27 cellular contexts compared by ENCODE assay signal in the genomic region with DNA sequence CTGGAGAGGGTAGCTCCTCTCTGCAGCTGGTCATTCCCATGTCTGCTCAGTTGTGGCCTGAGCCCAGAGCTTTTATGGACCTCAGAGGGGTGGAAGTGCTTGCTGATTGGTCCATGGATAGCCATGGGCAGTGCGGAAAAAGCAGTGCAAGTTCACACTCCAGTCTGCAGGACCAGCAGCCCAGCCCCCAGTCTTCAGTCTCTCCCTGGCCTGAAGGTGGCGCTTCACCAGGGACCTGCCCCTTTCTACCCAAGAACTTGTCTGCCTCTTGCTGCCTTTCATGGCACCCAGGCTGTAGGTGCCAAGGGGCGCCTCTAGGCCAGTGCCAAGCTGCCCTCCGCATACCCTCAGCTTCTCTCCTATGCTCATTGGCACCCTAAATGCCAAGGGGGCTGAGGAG.
A peak's percentile ranks its signal among the peaks of the same experiment; 100 is the strongest.
DNase-seq lines count a peak whose midpoint lies in the region; ATAC-seq, FAIRE-seq and TF ChIP-seq lines count a peak whose summit lies in the region.
"Had no signal": no experiment of that assay in that cellular context is flagged by ENCODE, and none has a peak within 500 bp of the region (broad histone marks: within the 10 kb centered on the region; RNA-seq: fewer than 3 reads in every experiment).

No MANE protein-coding gene starts in this region.

- H3K23ac ChIP-seq in H1 (ENCODE audit: insufficient read length) = no peak overlapping the region
- H3K23ac ChIP-seq in neuronal stem cell (ENCODE audit: low read depth, low read length, poor library complexity) = peak overlapping the region; percentile 14

- DNase-seq in DMS53 (lab: John Stamatoyannopoulos, UW) (peak; percentile 8), DMS53 treated with DMSO at 0.1 percent for 48 hours (lab: John Stamatoyannopoulos, UW; ENCODE audit: unreplicated experiment) (no peak), H1 (ENCODE audit: low read depth in 1 of 2, low spot score in 2 of 2) (peak; percentile 21 to 77), neuronal stem cell (ENCODE audit: low spot score) (no peak), DMS79 (lab: John Stamatoyannopoulos, UW) (no peak), glutamatergic neuron (no peak)
- DNase-seq: 8988T; activated CD4-positive, alpha-beta T cell treated with anti-CD3 and anti-CD28 coated beads, Interleukin-2, amount 50 U/mL, for 48 hours; CD8-positive, alpha-beta T cell; DMS153; dorsolateral prefrontal cortex; left lung; NCI-H1048; NCI-H187 treated with DMSO at 0.1 percent for 48 hours; NCI-H524 treated with DMSO at 0.1 percent for 48 hours; occipital lobe; RPMI8226; small intestine had no signal

- H4K8ac ChIP-seq in H1 (ENCODE audit: extremely low read depth, insufficient read depth, low read length) (no peak overlapping the region), neuronal stem cell (ENCODE audit: low read depth, low read length) (no peak overlapping the region)

- H3K36me3 ChIP-seq in Loucy (ENCODE audit: insufficient read depth, low read length) = no peaks in the 10 kb centered on the region
- H3K36me3 ChIP-seq in H1 (ENCODE audit: control insufficient read depth in 2 of 4, insufficient read depth in 4 of 4, low read length in 3 of 4) = no peaks in the 10 kb centered on the region
- no peaks in the 10 kb centered on the region for H3K36me3 ChIP-seq in neuronal stem cell (replicated peaks in 1 of 2; ENCODE audit: control insufficient read depth in 2 of 2, insufficient read depth in 2 of 2, low read length in 2 of 2)
- H3K36me3 ChIP-seq: left lung, upper lobe of left lung had no signal

- no peak overlapping the region for H3K4ac ChIP-seq in H1 (replicated peaks; ENCODE audit: insufficient read length, low read depth, low read length)
- no peak overlapping the region for H3K4ac ChIP-seq in neuronal stem cell (ENCODE audit: low read length)

- no peaks in the 10 kb centered on the region for H3K4me1 ChIP-seq in Loucy (ENCODE audit: insufficient read depth, low read length, poor library complexity, severe bottlenecking)
- H3K4me1 ChIP-seq in H1 (replicated peaks in 1 of 4; ENCODE audit: control insufficient read depth in 3 of 4, insufficient read depth in 4 of 4, low read length in 3 of 4) = no peaks in the 10 kb centered on the region
- H3K4me1 ChIP-seq in neuronal stem cell (ENCODE audit: control insufficient read depth in 2 of 2, insufficient read depth in 1 of 2, low read depth in 1 of 2, low read length in 2 of 2) = no peaks in the 10 kb centered on the region
- H3K4me1 ChIP-seq: left lung, upper lobe of left lung had no signal

- H2BK5ac ChIP-seq in H1 (ENCODE audit: low read depth, low read length) (no peak overlapping the region), neuronal stem cell (ENCODE audit: low read length) (no peak overlapping the region)

- no peak overlapping the region for H2AFZ ChIP-seq in Loucy (ENCODE audit: low read length)
- H2AFZ ChIP-seq in H1 (ENCODE audit: low read length) = no peak overlapping the region
- H2AFZ ChIP-seq in neuronal stem cell (ENCODE audit: low read length) = no peak overlapping the region

- no peaks in the 10 kb centered on the region for H4K20me1 ChIP-seq in Loucy (ENCODE audit: insufficient read depth, low read length, poor library complexity, severe bottlenecking)
- no peaks in the 10 kb centered on the region for H4K20me1 ChIP-seq in H1 (replicated peaks in 1 of 2; ENCODE audit: control insufficient read depth in 1 of 2, insufficient read depth in 2 of 2, low read length in 2 of 2)

- H3K9ac ChIP-seq in Loucy (ENCODE audit: low read depth, low read length, poor library complexity, severe bottlenecking) = no peak overlapping the region
- H3K9ac ChIP-seq in H1 (replicated peaks in 1 of 4; ENCODE audit: extremely low read depth in 1 of 4, low read depth in 3 of 4, low read length in 3 of 4) = no peak overlapping the region
- no peak overlapping the region for H3K9ac ChIP-seq in neuronal stem cell (ENCODE audit: low read depth, low read length, poor library complexity)

- H3K18ac ChIP-seq in H1 (ENCODE audit: extremely low read depth, low read length) (no peak overlapping the region), neuronal stem cell (ENCODE audit: low read length) (no peak overlapping the region)

- H3K27ac ChIP-seq in H1 (ENCODE audit: low read depth, low read length) (no peak overlapping the region), neuronal stem cell (replicated peaks; ENCODE audit: low read length) (no peak overlapping the region)
- H3K27ac ChIP-seq: dorsolateral prefrontal cortex, left lung, upper lobe of left lung, VCaP had no signal

- TF ChIP-seq CTCF in Loucy (conservative IDR thresholded peaks at IDR 0.05; ENCODE audit: low read length) (peak; percentile 37; the same call in 1 of the 2 replicates), H1 (IDR thresholded peaks at IDR 0.05; ENCODE audit: control extremely low read depth in 1 of 3, insufficient read depth in 1 of 3, low read depth in 1 of 3, low read length in 3 of 3) (peak; percentile 69 to 81 (median 71)), glutamatergic neuron (IDR thresholded peaks at IDR 0.05; ENCODE audit: partially characterized antibody, unreplicated experiment) (no peak)

- H2BK12ac ChIP-seq in H1 (ENCODE audit: low read depth, low read length) = no peak overlapping the region
- H2BK12ac ChIP-seq in neuronal stem cell (ENCODE audit: low read length) = no peak overlapping the region

- H3K27me3 Mint-ChIP-seq in glutamatergic neuron (ENCODE audit: unreplicated experiment) = no peaks in the 10 kb centered on the region

- no peak overlapping the region for H2BK120ac ChIP-seq in H1 (replicated peaks; ENCODE audit: low read depth, low read length)
- no peak overlapping the region for H2BK120ac ChIP-seq in neuronal stem cell (ENCODE audit: low read depth, low read length)

- H3K9me2 ChIP-seq in Loucy (replicated peaks; ENCODE audit: low read depth, low read length) = no peaks in the 10 kb centered on the region

- 75% methylated on average over 4 of the region's 4 CpGs; no CpG with 5 or more reads in 1 of the 2 experiments for WGBS in H1 (ENCODE audit: extremely low coverage in 1 of 2, insufficient coverage in 1 of 2, insufficient read length in 1 of 2, insufficient replicate concordance in 2 of 2, low coverage in 1 of 2, low lambda C conversion rate in 2 of 2, missing lambda C conversion rate in 1 of 2), 2 experiments
- WGBS in neuronal stem cell (ENCODE audit: extremely low coverage in 2 of 2, insufficient read length in 2 of 2, insufficient replicate concordance in 1 of 2), 2 donors = no CpG with 5 or more reads among the region's 4 CpGs

- no peak for ATAC-seq in GM21717 (IDR thresholded peaks at IDR 0.05; ENCODE audit: unreplicated experiment)
- ATAC-seq: CD8-positive, alpha-beta T cell; left lung; SK-N-SH treated with all-trans-retinoic acid at 6 μM for 48 hours had no signal

- no peak for TF ChIP-seq POLR2A in H1 (IDR thresholded peaks at IDR 0.05; ENCODE audit: control extremely low read depth in 1 of 2, low read depth in 2 of 2, low read length in 2 of 2)

- no peaks in the 10 kb centered on the region for H3K9me3 Mint-ChIP-seq in glutamatergic neuron (ENCODE audit: unreplicated experiment)
- H3K9me3 Mint-ChIP-seq: activated T-helper 2 cell treated with anti-CD3 and anti-CD28 coated beads, Interferon-gamma antibody, Interleukin-2, Interleukin-4, amounts not matched to agents 10 μg/mL and 5 μg/mL and 100 μg/mL, durations not matched to agents 14 hours and 24 hours and 36 hours; CD8-positive, alpha-beta T cell; central memory CD8-positive, alpha-beta T cell had no signal

- H3K27ac Mint-ChIP-seq in glutamatergic neuron (ENCODE audit: unreplicated experiment) = no peak overlapping the region
- H3K27ac Mint-ChIP-seq: activated naive CD8-positive, alpha-beta T cell; activated T-helper 2 cell treated with anti-CD3 and anti-CD28 coated beads, Interferon-gamma antibody, Interleukin-2, Interleukin-4, amounts not matched to agents 10 μg/mL and 5 μg/mL and 100 μg/mL, durations not matched to agents 14 hours and 24 hours and 36 hours; CD8-positive, alpha-beta T cell had no signal

- FAIRE-seq in H1 (lab: Jason Lieb, UNC) = no peak
- FAIRE-seq: HTR-8/SVneo, small intestine had no signal

- H3K4me3 ChIP-seq in Loucy (ENCODE audit: low read length, poor library complexity, severe bottlenecking) (no peak overlapping the region), H1 (ENCODE audit: extremely low read depth in 1 of 4, insufficient read depth in 2 of 4, low read depth in 3 of 4, low read length in 4 of 4) (no peak overlapping the region), neuronal stem cell (ENCODE audit: low read length in 2 of 2) (no peak overlapping the region)
- H3K4me3 ChIP-seq: dorsolateral prefrontal cortex, left lung, upper lobe of left lung had no signal

- no peaks in the 10 kb centered on the region for H3K23me2 ChIP-seq in H1 (ENCODE audit: low read depth, low read length)

- H3K9me3 ChIP-seq in Loucy (ENCODE audit: insufficient read depth, low read depth, low read length) (no peaks in the 10 kb centered on the region), H1 (ENCODE audit: insufficient read depth in 2 of 2, low read depth in 1 of 2, low read length in 1 of 2) (no peaks in the 10 kb centered on the region; a peak in 1 of 4 replicates), neuronal stem cell (replicated peaks in 1 of 2; ENCODE audit: control insufficient read depth in 2 of 2, insufficient read depth in 1 of 2, low read depth in 1 of 2, low read length in 2 of 2) (no peaks in the 10 kb centered on the region)
- H3K9me3 ChIP-seq: left lung, upper lobe of left lung had no signal

- TF ChIP-seq EP300 in H1 (IDR thresholded peaks at IDR 0.05; ENCODE audit: borderline replicate concordance in 1 of 2, low read depth in 2 of 2, low read length in 2 of 2) = no peak

- no peak overlapping the region for H2BK20ac ChIP-seq in H1 (ENCODE audit: low read length)

- no peaks in the 10 kb centered on the region for H3K79me1 ChIP-seq in H1 (ENCODE audit: low read depth, low read length)
- no peaks in the 10 kb centered on the region for H3K79me1 ChIP-seq in neuronal stem cell (ENCODE audit: low read depth, low read length)

- no peak overlapping the region for H4K5ac ChIP-seq in H1 (ENCODE audit: insufficient read length, low read depth, low read length)

- CTCF ChIA-PET in H1 (lab: Charles Lee; ENCODE audit: partially characterized antibody) = interaction anchor here (0.7 to 3.4 kb wide), 40 partner anchors 9 to 193 kb away, joined by 3 to 24 read pairs (median 4); no protein-coding TSS in a partner anchor

- H2BK15ac ChIP-seq in H1 (ENCODE audit: low read length) = no peak overlapping the region
- H2BK15ac ChIP-seq in neuronal stem cell (ENCODE audit: low read length) = no peak overlapping the region

- no peak overlapping the region for H3K56ac ChIP-seq in H1 (replicated peaks; ENCODE audit: insufficient read length, low read depth, low read length)

- no peaks in the 10 kb centered on the region for H3F3A ChIP-seq in Loucy (ENCODE audit: low read depth)

- H3K14ac ChIP-seq in H1 (ENCODE audit: insufficient read length) (no peak overlapping the region), neuronal stem cell (ENCODE audit: low read length) (no peak overlapping the region)

- H3K4me2 ChIP-seq in Loucy (ENCODE audit: low read depth, low read length, poor library complexity, severe bottlenecking) (no peak overlapping the region), H1 (ENCODE audit: insufficient read depth in 1 of 2, low read depth in 2 of 2, low read length in 2 of 2) (no peak overlapping the region), neuronal stem cell (ENCODE audit: insufficient read depth, low read length, poor library complexity, severe bottlenecking) (no peak overlapping the region)

- no peaks in the 10 kb centered on the region for H3K4me1 Mint-ChIP-seq in glutamatergic neuron (ENCODE audit: low read depth, unreplicated experiment)
- H3K4me1 Mint-ChIP-seq: central memory CD8-positive, alpha-beta T cell had no signal

- H3K27me3 ChIP-seq in Loucy (ENCODE audit: insufficient read depth, low read length, poor library complexity, severe bottlenecking) (no peaks in the 10 kb centered on the region), H1 (replicated peaks in 1 of 4; ENCODE audit: control insufficient read depth in 3 of 4, extremely low read depth in 1 of 4, insufficient read depth in 3 of 4, low read length in 3 of 4) (no peaks in the 10 kb centered on the region), neuronal stem cell (ENCODE audit: control insufficient read depth in 3 of 3, insufficient read depth in 3 of 3, low read depth in 1 of 3, low read length in 3 of 3) (peaks cover 0 to 4% (median 0%) of the 10 kb centered on the region in 3 experiments)
- H3K27me3 ChIP-seq: left lung, upper lobe of left lung had no signal

- H3K79me2 ChIP-seq in Loucy (ENCODE audit: insufficient read depth, low read length) (no peaks in the 10 kb centered on the region), H1 (ENCODE audit: control insufficient read depth in 1 of 2, insufficient read depth in 2 of 2, low read length in 2 of 2) (no peaks in the 10 kb centered on the region)

- H3K4me3 Mint-ChIP-seq in glutamatergic neuron (ENCODE audit: unreplicated experiment) = no peak overlapping the region
- H3K4me3 Mint-ChIP-seq: activated naive CD8-positive, alpha-beta T cell; CD8-positive, alpha-beta T cell; central memory CD8-positive, alpha-beta T cell had no signal

- H4K91ac ChIP-seq in H1 (replicated peaks; ENCODE audit: insufficient read length, low read length) (no peak overlapping the region), neuronal stem cell (ENCODE audit: low read depth, low read length, poor library complexity) (no peak overlapping the region)

- TF ChIP-seq RAD21 in H1 (IDR thresholded peaks at IDR 0.05 in 1 of 2, conservative IDR thresholded peaks at IDR 0.05 in 1 of 2; ENCODE audit: low read depth in 2 of 2, low read length in 2 of 2) = peak; percentile 16 to 42; a peak in 3 of 4 replicates

- H2AK5ac ChIP-seq in H1 (ENCODE audit: low read depth, low read length) (no peak overlapping the region), neuronal stem cell (ENCODE audit: low read depth, low read length) (no peak overlapping the region)

- H3K36me3 Mint-ChIP-seq in glutamatergic neuron (ENCODE audit: unreplicated experiment) = no peaks in the 10 kb centered on the region
- H3K36me3 Mint-ChIP-seq: activated naive CD8-positive, alpha-beta T cell; CD8-positive, alpha-beta T cell had no signal

- POLR2A ChIA-PET in H1 (lab: Charles Lee; ENCODE audit: partially characterized antibody) = interaction anchor here (0.8 to 1.2 kb wide), 2 partner anchors 44 to 68 kb away, joined by 3 read pairs; no protein-coding TSS in a partner anchor

Comparison
In these comparisons a context has a peak if more than half of its experiments do, and no peak if none do; other contexts are left out.
1. DNase-seq: peak in DMS53 (single experiment) and H1 (2 of 2); none in DMS53 treated with DMSO at 0.1 percent for 48 hours (single experiment), neuronal stem cell (single experiment), DMS79 (single experiment) and glutamatergic neuron (single experiment).